ENCODE assay signal across 18 cellular contexts in the genomic region with DNA sequence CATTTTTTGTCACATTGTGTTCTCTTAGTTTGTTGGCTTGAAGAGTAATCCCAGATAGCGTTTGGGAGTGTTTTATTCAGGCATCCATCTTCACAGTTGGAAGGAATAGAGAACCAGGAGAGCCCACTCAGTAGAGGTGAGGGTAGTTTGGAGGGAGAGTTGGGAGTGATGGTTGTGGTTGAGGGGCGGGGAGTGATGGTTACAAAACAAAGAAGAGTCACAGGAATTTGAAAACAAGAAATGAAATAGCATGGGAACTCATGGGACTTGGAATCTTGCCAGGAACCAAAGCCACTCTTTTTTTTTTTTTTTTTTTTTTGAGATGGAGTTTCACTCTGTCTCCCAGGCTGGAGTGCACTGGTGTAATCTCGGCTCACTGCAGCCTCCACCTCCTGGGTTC. TPM values are rescaled to one million over a fixed set of nuclear protein-coding genes. Genes with fewer than 3 reads are reported as not detected.
DNase-seq lines count a peak whose midpoint lies in the region; ATAC-seq and TF ChIP-seq lines count a peak whose summit lies in the region.
"Had no signal": no experiment of that assay in that cellular context is flagged by ENCODE, and none has a peak within 500 bp of the region (broad histone marks: within the 10 kb centered on the region; RNA-seq: fewer than 3 reads in every experiment).

No MANE protein-coding gene starts in this region.

- TF ChIP-seq CTCF in AG10803 (conservative IDR thresholded peaks at IDR 0.05; ENCODE audit: low read length) (no peak), cardiac fibroblast (IDR thresholded peaks at IDR 0.05; ENCODE audit: low read depth, low read length) (no peak)

- ATAC-seq in left ventricle myocardium superior (peak; percentile 67), GM18868 (IDR thresholded peaks at IDR 0.05; ENCODE audit: unreplicated experiment) (no peak), GM18870 (IDR thresholded peaks at IDR 0.05; ENCODE audit: unreplicated experiment) (no peak), HG03439 (IDR thresholded peaks at IDR 0.05; ENCODE audit: unreplicated experiment) (no peak)
- ATAC-seq: HCT116; natural killer cell treated with Interleukin-12 subunit alpha and Interleukin-12 subunit beta and Interleukin-15 and Interleukin-18, amount 100 ng/mL, for 72 hours; stimulated activated memory B cell treated with anti-CD40 and anti-IgM and Interleukin-4, amounts not matched to agents 10 μg/mL and 1 μg/mL and 100 μg/mL, for 72 hours had no signal

- no peak overlapping the region for H3K4me3 ChIP-seq in AG10803 (ENCODE audit: low read length)
- H3K4me3 ChIP-seq in cardiac fibroblast (replicated peaks in 1 of 2; ENCODE audit: low read depth in 2 of 2, low read length in 2 of 2): no peak overlapping the region

- intact Hi-C loops in left ventricle myocardium superior (cut with micrococcal nuclease): no loop called here

- DNase-seq in AG10803 (ENCODE audit: low read depth) (peak; percentile 53), LHCN-M2 (ENCODE audit: low read depth) (peak; percentile 34), cardiac fibroblast (ENCODE audit: low read depth in 2 of 2) (peak; percentile 49 to 76), left ventricle myocardium superior (no peak), RPMI8226 (no peak)
- DNase-seq: ACHN; aorta; cerebellar nuclear complex; MM.1S; NCI-H526 treated with DMSO at 0.1 percent for 48 hours; retina; stimulated activated CD4-positive, alpha-beta T cell treated with anti-CD3 and anti-CD28 coated beads, Interleukin-4, amount 100 ng/mL, for 1 hour had no signal

RNA-seq across cellular contexts. Expression of a gene that starts 36.3 kb away (rescaled TPM):
- total RNA-seq in LHCN-M2 (2014; rRNA removed) (78.2 and 98.3 TPM in 2 replicates), left ventricle myocardium superior (77.2 TPM)
- polyA plus RNA-seq in LHCN-M2 (2012): 84.6 TPM

Comparison
In these comparisons a context has a peak if more than half of its experiments do, and no peak if none do; other contexts are left out.
1. DNase-seq: peak in AG10803 (single experiment), LHCN-M2 (single experiment) and cardiac fibroblast (2 of 2); none in left ventricle myocardium superior (single experiment) and RPMI8226 (single experiment).